Comparison of ENCODE assay signal across 9 cellular contexts in genomic region chr1:203682401-203683383, GRCh38. TPM values are rescaled to one million over a fixed set of nuclear protein-coding genes. Genes with fewer than 3 reads are reported as not detected.
DNase-seq lines count a peak whose midpoint lies in the region; ATAC-seq, FAIRE-seq and TF ChIP-seq lines count a peak whose summit lies in the region.
"Had no signal": no experiment of that assay in that cellular context is flagged by ENCODE, and none has a peak within 500 bp of the region (broad histone marks: within the 10 kb centered on the region; RNA-seq: fewer than 3 reads in every experiment).

No MANE protein-coding gene starts in this region.

- TF ChIP-seq CTCF in bronchial epithelial cell (IDR thresholded peaks at IDR 0.05; ENCODE audit: insufficient read depth, low read length, severe bottlenecking), result no peak

- TF ChIP-seq POLR2A in GM12891 (IDR thresholded peaks at IDR 0.05; ENCODE audit: low read depth, low read length) (no peak), GM18505 (IDR thresholded peaks at IDR 0.05; ENCODE audit: borderline replicate concordance, extremely low read depth, insufficient read depth, insufficient read length) (no peak)

- ATAC-seq in GM18505 (IDR thresholded peaks at IDR 0.05; ENCODE audit: unreplicated experiment) (no peak), GM19397 (IDR thresholded peaks at IDR 0.05; ENCODE audit: unreplicated experiment) (no peak)

- H3K27me3 ChIP-seq in bronchial epithelial cell (ENCODE audit: control insufficient read depth, insufficient read depth, low read length), result no peaks in the 10 kb centered on the region

- no peak for DNase-seq in GM12891 (ENCODE audit: insufficient read length, low spot score)
- peak; percentile 4 for DNase-seq in SW480 (ENCODE audit: low spot score)
- peak; percentile 37 for DNase-seq in bronchial epithelial cell (ENCODE audit: low read depth)
- DNase-seq in stimulated activated CD4-positive, alpha-beta T cell treated with anti-CD3 and anti-CD28 coated beads, Interleukin-15, amount 100 ng/mL, for 1 hour (ENCODE audit: low read depth in 1 of 2, low spot score in 1 of 2), result peak; percentile 17 to 31
- no peak for DNase-seq in NCI-H1694 (lab: John Stamatoyannopoulos, UW)
- no peak for DNase-seq in EL
- DNase-seq: NCI-H446 had no signal

- peaks cover 19% of the 10 kb centered on the region for H3K36me3 ChIP-seq in bronchial epithelial cell (ENCODE audit: control insufficient read depth, insufficient read depth, low read length)

- no peak overlapping the region for H3K4me3 ChIP-seq in bronchial epithelial cell (ENCODE audit: low read depth, low read length)

- FAIRE-seq in GM12891 (lab: Jason Lieb, UNC) (peak; percentile 70), bronchial epithelial cell (lab: Jason Lieb, UNC) (no peak)

TF ChIP-seq in GM12891, 5 proteins besides CTCF, POLR2A, EP300 and RAD21:
- no peak for TF ChIP-seq SPI1 (IDR thresholded peaks at IDR 0.05; ENCODE audit: low read depth, low read length)
- TF ChIP-seq POLR2AphosphoS5 (IDR thresholded peaks at IDR 0.05; ENCODE audit: low read depth, low read length), result no peak
- TF ChIP-seq PAX5 (IDR thresholded peaks at IDR 0.05; ENCODE audit: insufficient read depth, low read length, severe bottlenecking), result no peak
- TF ChIP-seq TAF1 (IDR thresholded peaks at IDR 0.05; ENCODE audit: low read depth, low read length), result 0 out of 2 replicates have a peak, but pooled peaks have one; percentile 16
- TF ChIP-seq POU2F2 (IDR thresholded peaks at IDR 0.05; ENCODE audit: low read depth, low read length), result no peak

RNA-seq across cellular contexts. Expression of gene ATP2B4, which starts 56.1 kb away (rescaled TPM):
- polyA plus RNA-seq in GM12891 (2012; ENCODE audit: low read depth, missing spikeins), result 3.6 TPM
- total RNA-seq in bronchial epithelial cell, result 27.4 and 71.7 TPM in 2 replicates

Comparison
In these comparisons a context has a peak if more than half of its experiments do, and no peak if none do; other contexts are left out.
1. DNase-seq: peak in SW480 (single experiment), bronchial epithelial cell (single experiment) and stimulated activated CD4-positive, alpha-beta T cell treated with anti-CD3 and anti-CD28 coated beads, Interleukin-15, amount 100 ng/mL, for 1 hour (2 of 2); none in GM12891 (single experiment), NCI-H1694 (single experiment) and EL (single experiment).